ENCODE assay signal across 9 cellular contexts in genomic region chr6:116461563-116462507, GRCh38. TPM values are rescaled to one million over a fixed set of nuclear protein-coding genes. Genes with fewer than 3 reads are reported as not detected.
DNase-seq lines count a peak whose midpoint lies in the region; ATAC-seq and TF ChIP-seq lines count a peak whose summit lies in the region.
"Had no signal": no experiment of that assay in that cellular context is flagged by ENCODE, and none has a peak within 500 bp of the region (broad histone marks: within the 10 kb centered on the region; RNA-seq: fewer than 3 reads in every experiment).

No MANE protein-coding gene starts in this region.

- H3K9ac ChIP-seq in HUES6 (ENCODE audit: low read length) = peak overlapping the region; percentile 31
- H3K9ac ChIP-seq in endodermal cell (ENCODE audit: extremely low read depth, low read length, poor library complexity, severe bottlenecking) = no peak overlapping the region

- H3K9me3 ChIP-seq in DOHH2 (ENCODE audit: control insufficient read depth, insufficient read depth, low read length) (no peaks in the 10 kb centered on the region), HUES6 (ENCODE audit: control insufficient read depth, insufficient read depth, low read depth, low read length) (no peaks in the 10 kb centered on the region), endodermal cell (ENCODE audit: control insufficient read depth, low read length) (no peaks in the 10 kb centered on the region)

- H3K4me1 Mint-ChIP-seq in activated CD4-positive, alpha-beta T cell treated with anti-CD3 and anti-CD28 coated beads for 36 hours = peaks cover 34% of the 10 kb centered on the region
- peaks cover 9% of the 10 kb centered on the region for H3K4me1 Mint-ChIP-seq in endodermal cell
- H3K4me1 Mint-ChIP-seq in stimulated activated effector memory CD8-positive, alpha-beta T cell treated with anti-CD3 and anti-CD28 coated beads, Interleukin-12 subunit alpha, Interleukin-12 subunit beta, amount 100 ng/mL, for 72 hours = peaks cover 16% of the 10 kb centered on the region

- H3K27me3 Mint-ChIP-seq in activated CD4-positive, alpha-beta T cell treated with anti-CD3 and anti-CD28 coated beads for 36 hours = peaks cover 31% of the 10 kb centered on the region
- peaks cover 55% of the 10 kb centered on the region for H3K27me3 Mint-ChIP-seq in endodermal cell (ENCODE audit: insufficient read depth)

- peak overlapping the region; percentile 43 for H3K4me2 ChIP-seq in DOHH2 (ENCODE audit: low read length)

- no peaks in the 10 kb centered on the region for H3K79me2 ChIP-seq in DOHH2 (ENCODE audit: control insufficient read depth, low read length)

- POLR2A ChIA-PET in activated CD4-positive, alpha-beta T cell treated with anti-CD3 and anti-CD28 coated beads for 36 hours (lab: Charles Lee) = no interaction called here

- peaks cover 48% of the 10 kb centered on the region for H3K27me3 ChIP-seq in DOHH2 (ENCODE audit: control insufficient read depth, low read length)
- H3K27me3 ChIP-seq in HUES6 (ENCODE audit: control insufficient read depth, insufficient read depth, low read length) = peaks cover 62% of the 10 kb centered on the region
- peaks cover 55% of the 10 kb centered on the region for H3K27me3 ChIP-seq in endodermal cell (ENCODE audit: control insufficient read depth, insufficient read depth, low read length, poor library complexity, severe bottlenecking)

- 4 to 10% methylated on average over 33 to 81 of the region's 81 CpGs for WGBS in endodermal cell (ENCODE audit: insufficient coverage in 1 of 2, insufficient read length in 1 of 2), 2 experiments

- H3K27ac Mint-ChIP-seq in activated CD4-positive, alpha-beta T cell treated with anti-CD3 and anti-CD28 coated beads for 36 hours = peak overlapping the region; percentile 79
- no peak overlapping the region for H3K27ac Mint-ChIP-seq in endodermal cell
- no peak overlapping the region for H3K27ac Mint-ChIP-seq in stimulated activated effector memory CD8-positive, alpha-beta T cell treated with anti-CD3 and anti-CD28 coated beads, Interleukin-12 subunit alpha, Interleukin-12 subunit beta, amount 100 ng/mL, for 72 hours

- DNase-seq in activated CD4-positive, alpha-beta T cell treated with anti-CD3 and anti-CD28 coated beads for 36 hours = peak; percentile 80
- DNase-seq in endodermal cell (peak; percentile 92), middle frontal gyrus (ENCODE audit: extremely low spot score, low spot score) (peak; percentile 20), pons (ENCODE audit: low spot score) (no peak)
- peak; percentile 40 to 72 for DNase-seq in stimulated activated effector memory CD8-positive, alpha-beta T cell treated with anti-CD3 and anti-CD28 coated beads, Interleukin-12 subunit alpha, Interleukin-12 subunit beta, amount 100 ng/mL, for 72 hours (ENCODE audit: low spot score in 2 of 2)

- no peaks in the 10 kb centered on the region for H3K9me3 Mint-ChIP-seq in activated CD4-positive, alpha-beta T cell treated with anti-CD3 and anti-CD28 coated beads for 36 hours (ENCODE audit: low read depth)
- H3K9me3 Mint-ChIP-seq in endodermal cell = no peaks in the 10 kb centered on the region
- H3K9me3 Mint-ChIP-seq in stimulated activated effector memory CD8-positive, alpha-beta T cell treated with anti-CD3 and anti-CD28 coated beads, Interleukin-12 subunit alpha, Interleukin-12 subunit beta, amount 100 ng/mL, for 72 hours = no peaks in the 10 kb centered on the region

- no peaks in the 10 kb centered on the region for H4K20me1 ChIP-seq in DOHH2 (ENCODE audit: control insufficient read depth, insufficient read depth, low read depth, low read length)

- H3K4me3 ChIP-seq in DOHH2 (ENCODE audit: low read length) = peak overlapping the region; percentile 31
- peak overlapping the region; percentile 58 for H3K4me3 ChIP-seq in HUES6 (ENCODE audit: low read depth, low read length)
- H3K4me3 ChIP-seq in endodermal cell (ENCODE audit: low read length) = peak overlapping the region; percentile 67
- H3K4me3 ChIP-seq: SK-N-MC had no signal

- H3K9me2 ChIP-seq in DOHH2 (replicated peaks; ENCODE audit: control insufficient read depth, low read length) = no peaks in the 10 kb centered on the region

- no peaks in the 10 kb centered on the region for H3K36me3 Mint-ChIP-seq in activated CD4-positive, alpha-beta T cell treated with anti-CD3 and anti-CD28 coated beads for 36 hours (ENCODE audit: low read depth)
- no peaks in the 10 kb centered on the region for H3K36me3 Mint-ChIP-seq in endodermal cell (ENCODE audit: low read depth)
- H3K36me3 Mint-ChIP-seq in stimulated activated effector memory CD8-positive, alpha-beta T cell treated with anti-CD3 and anti-CD28 coated beads, Interleukin-12 subunit alpha, Interleukin-12 subunit beta, amount 100 ng/mL, for 72 hours = no peaks in the 10 kb centered on the region

- TF ChIP-seq CTCF in DOHH2 (IDR thresholded peaks at IDR 0.05; ENCODE audit: low read depth, low read length, poor library complexity, severe bottlenecking) (peak; percentile 10), endodermal cell (conservative IDR thresholded peaks at IDR 0.05) (peak; percentile 24)

- H3K4me1 ChIP-seq in DOHH2 (ENCODE audit: control insufficient read depth, low read length) (peaks cover 18% of the 10 kb centered on the region), HUES6 (ENCODE audit: control insufficient read depth, insufficient read depth, low read length) (peaks cover 16% of the 10 kb centered on the region), endodermal cell (ENCODE audit: control insufficient read depth, insufficient read depth, low read length) (no peaks in the 10 kb centered on the region)

- ATAC-seq in GM21381 (IDR thresholded peaks at IDR 0.05; ENCODE audit: unreplicated experiment) = peak; percentile 89
- peak; percentile 90 for ATAC-seq in activated CD4-positive, alpha-beta T cell treated with anti-CD3 and anti-CD28 coated beads for 36 hours
- ATAC-seq in stimulated activated effector memory CD8-positive, alpha-beta T cell treated with anti-CD3 and anti-CD28 coated beads, Interleukin-12 subunit alpha, Interleukin-12 subunit beta, amount 100 ng/mL, for 72 hours = peak; percentile 95

- H3K27ac ChIP-seq in DOHH2 (ENCODE audit: low read depth, low read length) = no peak overlapping the region
- H3K27ac ChIP-seq in HUES6 (ENCODE audit: low read depth, low read length) = no peak overlapping the region
- no peak overlapping the region for H3K27ac ChIP-seq in endodermal cell (ENCODE audit: low read depth, low read length)
- H3K27ac ChIP-seq: SK-N-MC had no signal

- no peaks in the 10 kb centered on the region; the same call in 1 of the 2 replicates for H3F3A ChIP-seq in DOHH2 (ENCODE audit: control insufficient read depth, insufficient read depth)

- no peaks in the 10 kb centered on the region for H3K36me3 ChIP-seq in DOHH2 (ENCODE audit: control insufficient read depth, low read length)
- no peaks in the 10 kb centered on the region for H3K36me3 ChIP-seq in HUES6 (ENCODE audit: control insufficient read depth, insufficient read depth, low read length)
- no peaks in the 10 kb centered on the region for H3K36me3 ChIP-seq in endodermal cell (ENCODE audit: control insufficient read depth, insufficient read depth, low read length)

- intact Hi-C loops in activated CD4-positive, alpha-beta T cell treated with anti-CD3 and anti-CD28 coated beads for 36 hours (cut with DNase I, micrococcal nuclease) = loop anchor here (1.0 to 5.0 kb wide), 4 partner anchors 109 to 360 kb away; partner anchors contain the start of genes NT5DC1 (in 1 of the 2), RWDD1 (in 1 of the 2) and TSPYL1 (in 1 of the 2)

- peak overlapping the region; percentile 57 for H3K4me3 Mint-ChIP-seq in activated CD4-positive, alpha-beta T cell treated with anti-CD3 and anti-CD28 coated beads for 36 hours
- H3K4me3 Mint-ChIP-seq in endodermal cell = peak overlapping the region; percentile 51
- peak overlapping the region; percentile 61 for H3K4me3 Mint-ChIP-seq in stimulated activated effector memory CD8-positive, alpha-beta T cell treated with anti-CD3 and anti-CD28 coated beads, Interleukin-12 subunit alpha, Interleukin-12 subunit beta, amount 100 ng/mL, for 72 hours

- CTCF ChIA-PET in activated CD4-positive, alpha-beta T cell treated with anti-CD3 and anti-CD28 coated beads for 36 hours (lab: Charles Lee) = interaction anchor here (0.6 to 1.2 kb wide), 2 partner anchors 25 to 123 kb away, joined by 3 read pairs; no protein-coding TSS in a partner anchor

RNA-seq across cellular contexts. Expression of gene CALHM6, which starts 0.7 kb away (rescaled TPM):
- total RNA-seq in activated CD4-positive, alpha-beta T cell treated with anti-CD3 and anti-CD28 coated beads for 36 hours = 10 to 100 TPM in 1 of 2 experiments, 1 to 10 TPM in 1; 7.1 to 10.0 TPM
- under 1 TPM in 1 of 2 donors, not detected in 1; 0.95 TPM for total RNA-seq in endodermal cell
- polyA plus RNA-seq in endodermal cell (2013, experiment 1 of 2) = 0.25 TPM
- polyA plus RNA-seq in endodermal cell (2013, experiment 2 of 2) = 0.87 TPM

RNA-seq across cellular contexts. Expression of gene CALHM5, which starts 49.6 kb away (rescaled TPM):
- total RNA-seq in activated CD4-positive, alpha-beta T cell treated with anti-CD3 and anti-CD28 coated beads for 36 hours = not detected
- under 1 TPM; 0.18 to 0.20 TPM for total RNA-seq in endodermal cell
- 1.2 TPM for polyA plus RNA-seq in endodermal cell (2013, experiment 1 of 2)
- polyA plus RNA-seq in endodermal cell (2013, experiment 2 of 2) = 0.91 TPM

Comparison
In these comparisons a context has a peak if more than half of its experiments do, and no peak if none do; other contexts are left out.
1. RNA of gene CALHM6, which starts 0.7 kb away (total RNA-seq): 7.1 to 10.0 TPM in activated CD4-positive, alpha-beta T cell treated with anti-CD3 and anti-CD28 coated beads for 36 hours; 0.95 TPM in endodermal cell; every median in the first group is over 4 times any median in the second.
2. Peak in every context shown above with its lines, with median percentiles within 50 percentile points of each other: H3K4me3 ChIP-seq, ATAC-seq and H3K4me3 Mint-ChIP-seq.